24 cellular contexts compared by ENCODE assay signal in genomic region chr18:63860536-63860930, GRCh38. TPM values are rescaled to one million over a fixed set of nuclear protein-coding genes. Genes with fewer than 3 reads are reported as not detected.
"Had no signal": no experiment of that assay in that cellular context is flagged by ENCODE, and none has a peak within 500 bp of the region (broad histone marks: within the 10 kb centered on the region; RNA-seq: fewer than 3 reads in every experiment).

No MANE protein-coding gene starts in this region.

- ATAC-seq: mucosa of descending colon; naive thymus-derived CD8-positive, alpha-beta T cell; stimulated activated naive B cell treated with anti-CD40 and anti-IgM and Interleukin-4, amounts not matched to agents 10 μg/mL and 1 μg/mL and 100 μg/mL, for 72 hours had no signal

- H3K4me3 Mint-ChIP-seq: naive thymus-derived CD8-positive, alpha-beta T cell; stimulated activated naive B cell treated with anti-CD40 and anti-IgM and Interleukin-4, amounts not matched to agents 10 μg/mL and 1 μg/mL and 100 μg/mL, for 72 hours; type B pancreatic cell had no signal

- H3K27me3 Mint-ChIP-seq: type B pancreatic cell had no signal

- H3K79me2 ChIP-seq: hepatocyte had no signal

- H3K36me3 ChIP-seq: colonic mucosa, esophagus muscularis mucosa, right atrium auricular region, sigmoid colon, stomach, thoracic aorta, uterus had no signal

- H3K27ac Mint-ChIP-seq: stimulated activated naive B cell treated with anti-CD40 and anti-IgM and Interleukin-4, amounts not matched to agents 10 μg/mL and 1 μg/mL and 100 μg/mL, for 72 hours; type B pancreatic cell had no signal

- H3K27me3 ChIP-seq: colonic mucosa, hepatocyte, right atrium auricular region, sigmoid colon, uterus had no signal

- H2AFZ ChIP-seq: hepatocyte had no signal

- H3K9me3 ChIP-seq: colonic mucosa, mucosa of descending colon, right atrium auricular region, stomach, thoracic aorta, uterus had no signal

- H3K4me1 Mint-ChIP-seq: naive thymus-derived CD8-positive, alpha-beta T cell; stimulated activated naive B cell treated with anti-CD40 and anti-IgM and Interleukin-4, amounts not matched to agents 10 μg/mL and 1 μg/mL and 100 μg/mL, for 72 hours had no signal

- H3K4me3 ChIP-seq: colonic mucosa, esophagus muscularis mucosa, hepatocyte, mucosa of descending colon, right atrium auricular region, sigmoid colon, skin epidermis, stomach, thoracic aorta, uterus had no signal

- H3K4me2 ChIP-seq: hepatocyte had no signal

- H3K9me3 Mint-ChIP-seq: type B pancreatic cell had no signal

- H3K27ac ChIP-seq: colonic mucosa, esophagus muscularis mucosa, hepatocyte, right atrium auricular region, sigmoid colon, stomach, thoracic aorta, uterus had no signal

- DNase-seq: colonic mucosa; dermis blood vessel endothelial cell; foreskin fibroblast; head of caudate nucleus; kidney glomerular epithelial cell; mucosa of descending colon; naive thymus-derived CD8-positive, alpha-beta T cell; sigmoid colon; stimulated activated CD4-positive, alpha-beta T cell treated with anti-CD3 and anti-CD28 coated beads, Interleukin-2, amount 100 ng/mL, for 24 hours; stimulated activated CD4-positive, alpha-beta T cell treated with anti-CD3 and anti-CD28 coated beads, Interleukin-4, amount 100 ng/mL, for 4 hours; stimulated activated naive B cell treated with anti-CD40 and anti-IgM and Interleukin-4, amounts not matched to agents 10 μg/mL and 1 μg/mL and 100 μg/mL, for 72 hours; stomach; substantia nigra; uterus had no signal

- H3K4me1 ChIP-seq: colonic mucosa, esophagus muscularis mucosa, right atrium auricular region, sigmoid colon, stomach, uterus had no signal

- H3K36me3 Mint-ChIP-seq: naive thymus-derived CD8-positive, alpha-beta T cell; stimulated activated naive B cell treated with anti-CD40 and anti-IgM and Interleukin-4, amounts not matched to agents 10 μg/mL and 1 μg/mL and 100 μg/mL, for 72 hours; type B pancreatic cell had no signal

RNA-seq across cellular contexts. Expression of gene SERPINB2, which starts 27.0 kb away (rescaled TPM):
- total RNA-seq: cerebellum, dermis blood vessel endothelial cell, mucosa of descending colon, osteocyte had no signal
- polyA plus RNA-seq: neural cell had no signal

RNA-seq across cellular contexts. Expression of gene SERPINB10, which starts 47.2 kb away (rescaled TPM):
- total RNA-seq: cerebellum; colonic mucosa; dermis blood vessel endothelial cell; mucosa of descending colon; naive thymus-derived CD8-positive, alpha-beta T cell; osteocyte; posterior vena cava; sigmoid colon; thoracic aorta; uterus had no signal
- polyA plus RNA-seq: hepatocyte; naive thymus-derived CD8-positive, alpha-beta T cell; neural cell had no signal
